Comparison of ENCODE assay signal across 1 cellular context in genomic region chr1:207308451-207309190, GRCh38.
TF ChIP-seq lines count a peak whose summit lies in the region.

No MANE protein-coding gene starts in this region.

TF ChIP-seq in K562, 482 proteins besides CTCF, POLR2A, EP300 and RAD21 (continued from another document and continues in another):
- TF ChIP-seq, protein P1, sequence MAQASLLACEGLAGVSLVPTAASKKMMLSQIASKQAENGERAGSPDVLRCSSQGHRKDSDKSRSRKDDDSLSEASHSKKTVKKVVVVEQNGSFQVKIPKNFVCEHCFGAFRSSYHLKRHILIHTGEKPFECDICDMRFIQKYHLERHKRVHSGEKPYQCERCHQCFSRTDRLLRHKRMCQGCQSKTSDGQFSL (CRISPR knock-in tag; IDR thresholded peaks at IDR 0.05), result no peak
- TF ChIP-seq, protein P1 (tag; IDR thresholded peaks at IDR 0.05), result no peak
- no peak for TF ChIP-seq E2F1 (CRISPR knock-in tag; IDR thresholded peaks at IDR 0.05)
- TF ChIP-seq, protein P2, sequence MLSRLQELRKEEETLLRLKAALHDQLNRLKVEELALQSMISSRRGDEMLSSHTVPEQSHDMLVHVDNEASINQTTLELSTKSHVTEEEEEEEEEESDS (CRISPR knock-in tag; IDR thresholded peaks at IDR 0.05), result no peak
- no peak for TF ChIP-seq BHLHE40 (IDR thresholded peaks at IDR 0.05; ENCODE audit: low read length)
- TF ChIP-seq SETDB1 (IDR thresholded peaks at IDR 0.05; ENCODE audit: low read length), result no peak
- TF ChIP-seq SMARCE1 (IDR thresholded peaks at IDR 0.05), result peak; percentile 34; the same call in 1 of the 2 replicates
- TF ChIP-seq, protein P3, sequence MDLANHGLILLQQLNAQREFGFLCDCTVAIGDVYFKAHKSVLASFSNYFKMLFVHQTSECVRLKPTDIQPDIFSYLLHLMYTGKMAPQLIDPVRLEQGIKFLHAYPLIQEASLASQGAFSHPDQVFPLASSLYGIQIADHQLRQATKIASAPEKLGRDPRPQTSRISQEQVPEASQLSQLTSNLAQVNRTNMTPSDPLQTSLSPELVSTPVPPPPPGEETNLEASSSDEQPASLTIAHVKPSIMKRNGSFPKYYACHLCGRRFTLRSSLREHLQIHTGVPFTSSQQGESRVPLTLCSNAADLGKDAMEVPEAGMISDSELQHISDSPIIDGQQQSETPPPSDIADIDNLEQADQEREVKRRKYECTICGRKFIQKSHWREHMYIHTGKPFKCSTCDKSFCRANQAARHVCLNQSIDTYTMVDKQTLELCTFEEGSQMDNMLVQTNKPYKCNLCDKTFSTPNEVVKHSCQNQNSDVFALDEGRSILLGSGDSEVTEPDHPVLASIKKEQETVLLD (IDR thresholded peaks at IDR 0.05), result peak; percentile 22; the same call in 1 of the 2 replicates
- 0 out of 2 replicates have a peak, but pooled peaks have one; percentile 20 for TF ChIP-seq ATF4 (CRISPR knock-in tag; IDR thresholded peaks at IDR 0.05)
- TF ChIP-seq, protein P4, sequence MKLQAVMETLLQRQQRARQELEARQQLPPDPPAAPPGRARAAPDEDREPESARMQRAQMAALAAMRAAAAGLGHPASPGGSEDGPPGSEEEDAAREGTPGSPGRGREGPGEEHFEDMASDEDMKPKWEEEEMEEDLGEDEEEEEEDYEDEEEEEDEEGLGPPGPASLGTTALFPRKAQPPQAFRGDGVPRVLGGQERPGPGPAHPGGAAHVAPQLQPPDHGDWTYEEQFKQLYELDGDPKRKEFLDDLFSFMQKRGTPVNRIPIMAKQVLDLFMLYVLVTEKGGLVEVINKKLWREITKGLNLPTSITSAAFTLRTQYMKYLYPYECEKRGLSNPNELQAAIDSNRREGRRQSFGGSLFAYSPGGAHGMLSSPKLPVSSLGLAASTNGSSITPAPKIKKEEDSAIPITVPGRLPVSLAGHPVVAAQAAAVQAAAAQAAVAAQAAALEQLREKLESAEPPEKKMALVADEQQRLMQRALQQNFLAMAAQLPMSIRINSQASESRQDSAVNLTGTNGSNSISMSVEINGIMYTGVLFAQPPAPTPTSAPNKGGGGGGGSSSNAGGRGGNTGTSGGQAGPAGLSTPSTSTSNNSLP (IDR thresholded peaks at IDR 0.05; ENCODE audit: borderline replicate concordance, low read depth, low read length), result no peak
- TF ChIP-seq SOX6 (IDR thresholded peaks at IDR 0.05), result peak; percentile 63; the same call in 1 of the 2 replicates
- 0 out of 2 replicates have a peak, but pooled peaks have one; percentile 10 for TF ChIP-seq HES1 (IDR thresholded peaks at IDR 0.05; ENCODE audit: low read depth)
- TF ChIP-seq POLR2H (tag; IDR thresholded peaks at IDR 0.05; ENCODE audit: low read depth), result peak; percentile 65
- TF ChIP-seq ATF7 (IDR thresholded peaks at IDR 0.05), result 0 out of 2 replicates have a peak, but pooled peaks have one; percentile 41
- TF ChIP-seq TRIM24 (IDR thresholded peaks at IDR 0.05), result peak in 1 of 2 experiments; percentile 79; a peak in 3 of 4 replicates
- TF ChIP-seq SMAD4 (CRISPR knock-in tag; conservative IDR thresholded peaks at IDR 0.05), result peak; percentile 67
- TF ChIP-seq ASH1L (IDR thresholded peaks at IDR 0.05; ENCODE audit: borderline replicate concordance, low read depth, partially characterized antibody), result no peak
- TF ChIP-seq PKNOX1 (IDR thresholded peaks at IDR 0.05), result peak; percentile 48
- no peak for TF ChIP-seq GMEB1 (CRISPR knock-in tag; IDR thresholded peaks at IDR 0.05)
- no peak for TF ChIP-seq HDAC3 (IDR thresholded peaks at IDR 0.05; ENCODE audit: borderline replicate concordance, partially characterized antibody)
- peak; percentile 23; the same call in 1 of the 2 replicates for TF ChIP-seq DPF2 (IDR thresholded peaks at IDR 0.05)
- TF ChIP-seq, protein P5, sequence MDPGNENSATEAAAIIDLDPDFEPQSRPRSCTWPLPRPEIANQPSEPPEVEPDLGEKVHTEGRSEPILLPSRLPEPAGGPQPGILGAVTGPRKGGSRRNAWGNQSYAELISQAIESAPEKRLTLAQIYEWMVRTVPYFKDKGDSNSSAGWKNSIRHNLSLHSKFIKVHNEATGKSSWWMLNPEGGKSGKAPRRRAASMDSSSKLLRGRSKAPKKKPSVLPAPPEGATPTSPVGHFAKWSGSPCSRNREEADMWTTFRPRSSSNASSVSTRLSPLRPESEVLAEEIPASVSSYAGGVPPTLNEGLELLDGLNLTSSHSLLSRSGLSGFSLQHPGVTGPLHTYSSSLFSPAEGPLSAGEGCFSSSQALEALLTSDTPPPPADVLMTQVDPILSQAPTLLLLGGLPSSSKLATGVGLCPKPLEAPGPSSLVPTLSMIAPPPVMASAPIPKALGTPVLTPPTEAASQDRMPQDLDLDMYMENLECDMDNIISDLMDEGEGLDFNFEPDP (CRISPR knock-in tag; IDR thresholded peaks at IDR 0.05), result no peak
- TF ChIP-seq RCOR1 (IDR thresholded peaks at IDR 0.05; ENCODE audit: borderline replicate concordance in 1 of 2, low read depth in 2 of 2, low read length in 2 of 2), result no peak
- no peak for TF ChIP-seq ZBTB43 (CRISPR knock-in tag; IDR thresholded peaks at IDR 0.05)
- no peak for TF ChIP-seq NFE2L1 (tag; IDR thresholded peaks at IDR 0.05; ENCODE audit: borderline replicate concordance, low read depth)
- no peak for TF ChIP-seq ZNF324 (CRISPR knock-in tag; IDR thresholded peaks at IDR 0.05)
- TF ChIP-seq, protein P6, sequence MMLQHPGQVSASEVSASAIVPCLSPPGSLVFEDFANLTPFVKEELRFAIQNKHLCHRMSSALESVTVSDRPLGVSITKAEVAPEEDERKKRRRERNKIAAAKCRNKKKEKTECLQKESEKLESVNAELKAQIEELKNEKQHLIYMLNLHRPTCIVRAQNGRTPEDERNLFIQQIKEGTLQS (IDR thresholded peaks at IDR 0.05), result peak; percentile 84
- TF ChIP-seq, protein P6 (CRISPR knock-in tag; conservative IDR thresholded peaks at IDR 0.05), result no peak
- TF ChIP-seq IRF9 (tag; IDR thresholded peaks at IDR 0.05), result peak; percentile 37; the same call in 1 of the 2 replicates
- TF ChIP-seq PPARD (CRISPR knock-in tag; IDR thresholded peaks at IDR 0.05), result no peak
- TF ChIP-seq KAT8 (IDR thresholded peaks at IDR 0.05; ENCODE audit: low read depth), result no peak
- peak in 1 of 2 experiments; percentile 16; a peak in 1 of 4 replicates for TF ChIP-seq SRF (CRISPR knock-in tag; IDR thresholded peaks at IDR 0.05)
- TF ChIP-seq, protein P7, sequence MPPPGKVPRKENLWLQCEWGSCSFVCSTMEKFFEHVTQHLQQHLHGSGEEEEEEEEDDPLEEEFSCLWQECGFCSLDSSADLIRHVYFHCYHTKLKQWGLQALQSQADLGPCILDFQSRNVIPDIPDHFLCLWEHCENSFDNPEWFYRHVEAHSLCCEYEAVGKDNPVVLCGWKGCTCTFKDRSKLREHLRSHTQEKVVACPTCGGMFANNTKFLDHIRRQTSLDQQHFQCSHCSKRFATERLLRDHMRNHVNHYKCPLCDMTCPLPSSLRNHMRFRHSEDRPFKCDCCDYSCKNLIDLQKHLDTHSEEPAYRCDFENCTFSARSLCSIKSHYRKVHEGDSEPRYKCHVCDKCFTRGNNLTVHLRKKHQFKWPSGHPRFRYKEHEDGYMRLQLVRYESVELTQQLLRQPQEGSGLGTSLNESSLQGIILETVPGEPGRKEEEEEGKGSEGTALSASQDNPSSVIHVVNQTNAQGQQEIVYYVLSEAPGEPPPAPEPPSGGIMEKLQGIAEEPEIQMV (tag; conservative IDR thresholded peaks at IDR 0.05; ENCODE audit: low read depth), result 0 out of 2 replicates have a peak, but pooled peaks have one; percentile 12
- 0 out of 4 replicates have a peak, but pooled peaks of 1 of the 2 experiments have one; percentile 26 for TF ChIP-seq MAZ (CRISPR knock-in tag; conservative IDR thresholded peaks at IDR 0.05 in 1 of 2, IDR thresholded peaks at IDR 0.05 in 1 of 2)
- TF ChIP-seq PML (IDR thresholded peaks at IDR 0.05; ENCODE audit: low read length), result no peak
- no peak for TF ChIP-seq ZNF444 (CRISPR knock-in tag; IDR thresholded peaks at IDR 0.05)
- peak; percentile 13; the same call in 1 of the 2 replicates for TF ChIP-seq CXXC5 (CRISPR knock-in tag; IDR thresholded peaks at IDR 0.05)
- 0 out of 2 replicates have a peak, but pooled peaks have one; percentile 25 for TF ChIP-seq ELF2 (CRISPR knock-in tag; IDR thresholded peaks at IDR 0.05)
- no peak for TF ChIP-seq MBD2 (IDR thresholded peaks at IDR 0.05; ENCODE audit: borderline replicate concordance, low read depth)
- peak; percentile 78; the same call in 1 of the 2 replicates for TF ChIP-seq BRD4 (IDR thresholded peaks at IDR 0.05)
- TF ChIP-seq CEBPG (CRISPR knock-in tag; IDR thresholded peaks at IDR 0.05), result peak; percentile 43; the same call in 1 of the 2 replicates
- TF ChIP-seq CEBPG (tag; conservative IDR thresholded peaks at IDR 0.05 in 1 of 2, IDR thresholded peaks at IDR 0.05 in 1 of 2), result peak in 1 of 2 experiments; percentile 75; a peak in 1 of 4 replicates
